16 cellular contexts compared by ENCODE assay signal in the genomic region with DNA sequence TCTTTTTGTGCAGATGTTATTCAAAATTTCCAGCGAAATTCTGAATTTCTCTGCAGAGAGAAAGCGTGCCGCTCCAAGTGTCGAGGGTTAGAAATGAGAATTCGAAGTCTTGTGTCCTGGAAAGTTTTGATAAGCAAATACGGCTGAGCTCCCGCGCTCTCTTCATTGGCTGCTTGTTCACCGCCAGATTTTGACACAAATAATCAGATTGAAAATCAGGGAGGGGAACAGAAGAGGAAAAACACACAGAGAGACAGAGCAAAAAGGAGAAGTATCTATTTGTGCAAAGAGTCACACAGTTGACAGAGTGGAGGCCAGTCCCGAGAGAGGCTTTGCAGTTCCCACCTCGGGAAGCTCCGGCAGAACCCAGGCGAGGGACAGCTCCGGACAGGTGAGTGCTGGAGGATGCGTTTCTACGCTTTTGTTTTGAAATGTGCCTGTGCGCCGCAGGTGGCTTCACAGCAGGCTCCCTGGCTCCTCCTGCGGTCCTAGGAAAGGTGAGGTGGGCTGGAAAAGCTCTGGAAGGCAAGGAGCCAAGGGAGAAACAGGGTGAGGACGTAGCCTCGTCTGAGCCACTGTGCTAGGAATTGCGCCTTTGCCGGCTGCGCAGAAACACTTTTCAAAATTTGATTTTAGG. TPM values are rescaled to one million over a fixed set of nuclear protein-coding genes. Genes with fewer than 3 reads are reported as not detected.
DNase-seq lines count a peak whose midpoint lies in the region; ATAC-seq and TF ChIP-seq lines count a peak whose summit lies in the region.
"Had no signal": no experiment of that assay in that cellular context is flagged by ENCODE, and none has a peak within 500 bp of the region (broad histone marks: within the 10 kb centered on the region; RNA-seq: fewer than 3 reads in every experiment).

Gene GFI1B (plus strand): TSS at position 244 of the 637 bp plus-strand sequence. CDS start 7,985 bp downstream, outside the sequence.

- H3K4me3 ChIP-seq in left ventricle myocardium inferior (no peak within 1 kb of the TSS), iPS-15b (ENCODE audit: low read depth, low read length) (peak within 1 kb of the TSS; percentile 36), upper lobe of right lung (no peak within 1 kb of the TSS)
- H3K4me3 ChIP-seq: SJSA1 had no signal

- H3K27ac ChIP-seq in left ventricle myocardium inferior (replicated peaks) (no peak within 1 kb of the TSS), upper lobe of right lung (no peak within 1 kb of the TSS)
- H3K27ac ChIP-seq: C4-2B, SJSA1 had no signal

- H3K27ac Mint-ChIP-seq in osteocyte (ENCODE audit: unreplicated experiment) = no peak within 1 kb of the TSS
- H3K27ac Mint-ChIP-seq: activated naive CD4-positive, alpha-beta T cell treated with anti-CD3 and anti-CD28 coated beads, Interleukin-2, amount 50 U/mL, for 24 hours had no signal

- H3K9me3 ChIP-seq in left ventricle myocardium inferior (replicated peaks) (no peaks in the 10 kb centered on the region), iPS-15b (ENCODE audit: control insufficient read depth, insufficient read depth, low read length) (no peaks in the 10 kb centered on the region), upper lobe of right lung (no peaks in the 10 kb centered on the region)
- H3K9me3 ChIP-seq: SJSA1 had no signal

- in situ Hi-C loops in ACHN (cut with HindIII; ENCODE audit: low pct_ligation_motif_present, low pct_unique_long_range_greater_than_20kb, low sequenced_read_pairs) = no loop called here

- H3K9ac ChIP-seq in iPS-15b (ENCODE audit: low read depth, low read length) = no peak within 1 kb of the TSS

- ATAC-seq in Right ventricle myocardium inferior = peak; percentile 31
- ATAC-seq in upper lobe of right lung = peak; percentile 64

- DNase-seq in Right ventricle myocardium inferior (ENCODE audit: missing footprints) = no peak
- no peak for DNase-seq in left ventricle myocardium inferior
- DNase-seq in NCI-H526 treated with DMSO at 0.1 percent for 48 hours (lab: John Stamatoyannopoulos, UW) = peak; percentile 73
- no peak for DNase-seq in upper lobe of right lung
- no peak for DNase-seq in C1 segment of cervical spinal cord (lab: John Stamatoyannopoulos, UW)
- DNase-seq in ACHN = no peak
- no peak for DNase-seq in osteocyte (ENCODE audit: extremely low spot score, unreplicated experiment)
- DNase-seq: activated CD4-positive, alpha-beta T cell treated with anti-CD3 and anti-CD28 coated beads, Interleukin-2, amount 50 U/mL, for 1 hour; left cardiac atrium; NCI-H2107; stimulated activated CD4-positive, alpha-beta T cell treated with anti-CD3 and anti-CD28 coated beads, Interleukin-4, amount 100 ng/mL, for 4 hours had no signal

- intact Hi-C loops in Right ventricle myocardium inferior (cut with DNase I) (loop anchor here (10.0 kb wide), 1 partner anchor 174 kb away; no protein-coding TSS in a partner anchor), left ventricle myocardium inferior (cut with micrococcal nuclease) (no loop called here), upper lobe of right lung (cut with DNase I) (no loop called here)

- no peak within 1 kb of the TSS for H3K4me3 Mint-ChIP-seq in osteocyte (ENCODE audit: unreplicated experiment)
- H3K4me3 Mint-ChIP-seq: activated naive CD4-positive, alpha-beta T cell treated with anti-CD3 and anti-CD28 coated beads, Interleukin-2, amount 50 U/mL, for 24 hours had no signal

- TF ChIP-seq CTCF in left ventricle myocardium inferior (IDR thresholded peaks at IDR 0.05; ENCODE audit: borderline replicate concordance) (no peak), upper lobe of right lung (IDR thresholded peaks at IDR 0.05) (no peak), osteocyte (IDR thresholded peaks at IDR 0.05) (no peak)

- H3K36me3 Mint-ChIP-seq in osteocyte (ENCODE audit: unreplicated experiment) = no peaks in the 10 kb centered on the region
- H3K36me3 Mint-ChIP-seq: activated naive CD4-positive, alpha-beta T cell treated with anti-CD3 and anti-CD28 coated beads, Interleukin-2, amount 50 U/mL, for 24 hours had no signal

- peaks cover 61% of the 10 kb centered on the region for H3K27me3 Mint-ChIP-seq in osteocyte (ENCODE audit: unreplicated experiment)

- peaks cover 94% of the 10 kb centered on the region for H3K27me3 ChIP-seq in left ventricle myocardium inferior (ENCODE audit: low read depth)
- H3K27me3 ChIP-seq in iPS-15b (ENCODE audit: control insufficient read depth, insufficient read depth, low read length) = peaks cover 34% of the 10 kb centered on the region
- peaks cover 25% of the 10 kb centered on the region for H3K27me3 ChIP-seq in upper lobe of right lung

- no peaks in the 10 kb centered on the region for H3K9me3 Mint-ChIP-seq in osteocyte (ENCODE audit: unreplicated experiment)
- H3K9me3 Mint-ChIP-seq: activated naive CD4-positive, alpha-beta T cell treated with anti-CD3 and anti-CD28 coated beads, Interleukin-2, amount 50 U/mL, for 24 hours had no signal

- no peaks in the 10 kb centered on the region for H3K4me1 Mint-ChIP-seq in osteocyte (ENCODE audit: unreplicated experiment)

- H3K36me3 ChIP-seq in left ventricle myocardium inferior (no peaks in the 10 kb centered on the region), iPS-15b (ENCODE audit: control insufficient read depth, insufficient read depth, low read length) (no peaks in the 10 kb centered on the region), upper lobe of right lung (no peaks in the 10 kb centered on the region)
- H3K36me3 ChIP-seq: SJSA1 had no signal

- peaks cover 4% of the 10 kb centered on the region for H3K4me1 ChIP-seq in left ventricle myocardium inferior
- peaks cover 3% of the 10 kb centered on the region for H3K4me1 ChIP-seq in iPS-15b (ENCODE audit: control insufficient read depth, insufficient read depth, low read length)
- H3K4me1 ChIP-seq in upper lobe of right lung = no peaks in the 10 kb centered on the region
- H3K4me1 ChIP-seq: SJSA1 had no signal

RNA-seq across cellular contexts. Expression of gene GFI1B, which starts in this region (rescaled TPM):
- total RNA-seq in Right ventricle myocardium inferior = 0.43 TPM
- total RNA-seq in left ventricle myocardium inferior = 0.27 TPM
- total RNA-seq in upper lobe of right lung = 0.52 TPM
- not detected in 2 replicates for total RNA-seq in osteocyte
- total RNA-seq: pulmonary artery endothelial cell had no signal

Comparison
In these comparisons a context has a peak if more than half of its experiments do, and no peak if none do; other contexts are left out.
1. Peak in ATAC-seq in Right ventricle myocardium inferior; RNA of the gene not detected or under 1 TPM.
2. Peak in ATAC-seq in upper lobe of right lung; RNA of the gene not detected or under 1 TPM.